1 cellular context compared by ENCODE assay signal in the genomic region with DNA sequence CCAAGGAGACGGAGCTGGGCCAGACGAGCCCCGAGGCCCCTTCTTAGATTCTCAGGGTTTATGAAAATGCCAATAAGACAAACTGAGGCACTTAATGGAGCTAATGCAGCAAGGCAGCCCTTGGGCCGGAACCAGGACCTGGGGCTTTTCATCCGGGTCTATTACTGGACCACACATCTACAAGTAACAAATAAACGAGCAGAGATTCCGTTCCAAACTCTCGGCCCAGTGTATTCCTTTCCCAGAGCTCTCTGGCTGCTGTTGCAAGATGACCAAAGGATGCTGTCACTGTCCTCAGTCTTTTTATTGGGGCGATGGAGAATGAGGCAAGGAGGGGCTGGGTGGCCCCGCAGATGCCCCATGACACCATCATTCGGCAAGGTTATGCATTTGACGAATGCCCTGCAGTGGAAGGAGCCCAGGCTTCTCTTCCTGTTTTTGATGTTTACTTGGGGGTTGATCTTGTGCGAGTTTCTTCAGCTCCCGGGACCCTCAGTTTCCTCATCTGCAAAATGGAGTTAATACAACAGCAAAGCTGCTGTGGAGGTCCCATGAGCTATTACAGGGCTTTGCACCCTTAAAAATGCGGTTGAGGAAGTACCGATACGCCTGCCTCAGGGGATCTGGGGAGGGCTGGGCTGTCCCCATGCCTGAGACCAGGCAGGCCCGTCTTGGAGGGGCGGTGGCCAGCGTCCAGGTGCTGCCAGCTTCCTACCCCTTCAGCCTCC.
TF ChIP-seq lines count a peak whose summit lies in the region.

No MANE protein-coding gene starts in this region.

TF ChIP-seq in liver, 16 proteins besides CTCF, POLR2A, EP300 and RAD21 (continued from another document):
- TF ChIP-seq HNF4A (conservative IDR thresholded peaks at IDR 0.05) (no peak), YY1 (IDR thresholded peaks at IDR 0.05) (no peak), SP1 (IDR thresholded peaks at IDR 0.05) (no peak), NR2F2 (IDR thresholded peaks at IDR 0.05) (no peak), JUND (IDR thresholded peaks at IDR 0.05) (no peak), HNF4G (IDR thresholded peaks at IDR 0.05) (no peak), FOXA1 (IDR thresholded peaks at IDR 0.05) (no peak)
- TF ChIP-seq, protein P1, sequence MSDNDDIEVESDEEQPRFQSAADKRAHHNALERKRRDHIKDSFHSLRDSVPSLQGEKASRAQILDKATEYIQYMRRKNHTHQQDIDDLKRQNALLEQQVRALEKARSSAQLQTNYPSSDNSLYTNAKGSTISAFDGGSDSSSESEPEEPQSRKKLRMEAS (IDR thresholded peaks at IDR 0.05) = no peak
- TF ChIP-seq, protein P2, sequence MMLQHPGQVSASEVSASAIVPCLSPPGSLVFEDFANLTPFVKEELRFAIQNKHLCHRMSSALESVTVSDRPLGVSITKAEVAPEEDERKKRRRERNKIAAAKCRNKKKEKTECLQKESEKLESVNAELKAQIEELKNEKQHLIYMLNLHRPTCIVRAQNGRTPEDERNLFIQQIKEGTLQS (IDR thresholded peaks at IDR 0.05) = no peak
